8 cellular contexts compared by ENCODE assay signal in the genomic region with DNA sequence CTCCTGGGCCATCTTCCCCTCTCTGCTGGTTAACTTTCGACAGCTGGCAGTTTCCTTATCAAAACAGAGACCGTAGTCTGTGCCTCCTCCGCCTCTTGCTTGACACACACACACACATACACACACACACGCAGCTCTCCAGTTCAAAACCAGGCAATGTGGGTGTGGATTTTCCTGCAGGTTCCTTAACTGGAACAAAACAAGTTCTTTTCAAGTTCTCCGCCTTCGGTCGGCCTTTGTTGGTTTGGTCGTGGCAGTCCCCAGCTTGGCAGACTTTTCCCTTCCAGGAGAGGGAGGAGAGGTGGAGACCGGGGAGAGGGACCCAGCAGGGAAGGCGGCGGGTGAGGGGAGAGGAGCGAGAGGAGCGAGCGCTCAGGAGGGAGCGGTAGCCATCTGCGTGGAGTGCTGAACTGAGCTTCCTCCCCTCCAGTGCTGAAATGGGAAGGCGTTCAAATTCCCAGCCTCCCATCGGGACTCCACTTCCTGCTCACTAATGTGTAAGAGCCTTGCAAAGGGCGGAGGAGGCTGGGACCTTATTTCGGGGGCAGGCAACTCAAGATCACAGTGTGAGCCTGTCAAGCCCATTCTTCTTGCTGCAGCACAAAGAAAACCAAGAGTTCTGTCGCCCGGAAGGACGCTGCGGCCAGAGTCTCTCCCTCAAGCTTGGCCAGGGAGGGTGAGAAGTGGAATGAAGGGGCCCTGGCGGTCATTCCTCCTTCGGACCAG.
A peak's percentile ranks its signal among the peaks of the same experiment; 100 is the strongest.
DNase-seq lines count a peak whose midpoint lies in the region; ATAC-seq, FAIRE-seq and TF ChIP-seq lines count a peak whose summit lies in the region.

No MANE protein-coding gene starts in this region.

- FAIRE-seq in keratinocyte (lab: Jason Lieb, UNC) = no peak
- FAIRE-seq in RCC 7860 (lab: Jason Lieb, UNC) = no peak

- no peaks in the 10 kb centered on the region for H4K20me1 ChIP-seq in keratinocyte (ENCODE audit: control insufficient read depth, extremely low read depth, insufficient read depth, low read length)

- H3K4me3 Mint-ChIP-seq in chondrocyte (ENCODE audit: unreplicated experiment) = peak overlapping the region; percentile 63

- H3K4me3 ChIP-seq in Peyer's patch (peak overlapping the region; percentile 27 to 62 (median 47)), keratinocyte (ENCODE audit: control insufficient read depth in 2 of 3, extremely low read depth in 1 of 3, insufficient read depth in 2 of 3, low read depth in 1 of 3, low read length in 3 of 3) (peak overlapping the region; percentile 48 to 85 (median 71)), skin epidermis (peak overlapping the region; percentile 14 to 55 (median 41))

- no peaks in the 10 kb centered on the region for H3K9me1 ChIP-seq in keratinocyte (ENCODE audit: control insufficient read depth, extremely low read depth, insufficient read depth, low read length)

- H3K36me3 Mint-ChIP-seq in chondrocyte (ENCODE audit: low read depth) = peaks cover 22% of the 10 kb centered on the region

- H3K36me3 ChIP-seq in Peyer's patch (no peaks in the 10 kb centered on the region), keratinocyte (ENCODE audit: control insufficient read depth in 2 of 2, extremely low read depth in 1 of 2, insufficient read depth in 2 of 2, low read length in 2 of 2) (no peaks in the 10 kb centered on the region)

- no peaks in the 10 kb centered on the region for H3K9me3 Mint-ChIP-seq in chondrocyte (ENCODE audit: low read depth)

- peaks cover 0 to 15% (median 0%) of the 10 kb centered on the region in 4 donors for H3K4me1 ChIP-seq in Peyer's patch
- peaks cover 59% of the 10 kb centered on the region for H3K4me1 ChIP-seq in keratinocyte (ENCODE audit: control insufficient read depth, extremely low read depth, insufficient read depth, low read length)

- no peaks in the 10 kb centered on the region for H3K27me3 Mint-ChIP-seq in chondrocyte (ENCODE audit: low read depth)

- TF ChIP-seq CTCF in C4-2B (conservative IDR thresholded peaks at IDR 0.05) (no peak), Peyer's patch (IDR thresholded peaks at IDR 0.05) (no peak), chondrocyte (IDR thresholded peaks at IDR 0.05) (peak; percentile 30), keratinocyte (optimal IDR thresholded peaks at IDR 0.05 in 1 of 3, IDR thresholded peaks at IDR 0.05 in 1 of 3, conservative IDR thresholded peaks at IDR 0.05 in 1 of 3; ENCODE audit: extremely low read depth in 1 of 3, insufficient read depth in 2 of 3, low read length in 3 of 3) (no peak)

- H3K79me2 ChIP-seq in keratinocyte (ENCODE audit: control insufficient read depth, insufficient read depth, low read length) = peaks cover 15% of the 10 kb centered on the region

- H2AFZ ChIP-seq in keratinocyte (ENCODE audit: control insufficient read depth, low read length) = peak overlapping the region; percentile 70

- peak in 2 of 3 donors; percentile 65 to 76 for DNase-seq in Peyer's patch
- no peak for DNase-seq in chondrocyte (ENCODE audit: low spot score)
- no peak for DNase-seq in keratinocyte (ENCODE audit: low read depth, low spot score)
- no peak for DNase-seq in NCI-H526 treated with DMSO at 0.1 percent for 48 hours (lab: John Stamatoyannopoulos, UW)
- no peak for DNase-seq in RCC 7860 (ENCODE audit: low spot score)

- TF ChIP-seq POLR2A in Peyer's patch (IDR thresholded peaks at IDR 0.05) = no peak

- ATAC-seq in GM21825 (IDR thresholded peaks at IDR 0.05; ENCODE audit: unreplicated experiment) = peak; percentile 40

- no peaks in the 10 kb centered on the region for H3K9me3 ChIP-seq in Peyer's patch
- no peaks in the 10 kb centered on the region for H3K9me3 ChIP-seq in keratinocyte (ENCODE audit: control insufficient read depth, low read depth, low read length)

- peak overlapping the region; percentile 99 for H3K4me2 ChIP-seq in keratinocyte (ENCODE audit: control insufficient read depth, extremely low read depth, insufficient read depth, low read depth, low read length)

- dilution Hi-C loops in keratinocyte (cut with MboI; ENCODE audit: extremely low pct_ligation_motif_present, low sequenced_read_pairs) = no loop called here

- peak overlapping the region; percentile 79 for H3K9ac ChIP-seq in keratinocyte (ENCODE audit: control insufficient read depth, extremely low read depth, insufficient read depth, low read length)

- peaks cover 80% of the 10 kb centered on the region for H3K4me1 Mint-ChIP-seq in chondrocyte (ENCODE audit: low read depth)

- H3K27ac Mint-ChIP-seq in chondrocyte (ENCODE audit: unreplicated experiment) = peak overlapping the region; percentile 88

- H3K27me3 ChIP-seq in Peyer's patch (no peaks in the 10 kb centered on the region), keratinocyte (ENCODE audit: control insufficient read depth, extremely low read depth, insufficient read depth, low read length) (no peaks in the 10 kb centered on the region)

- H3K27ac ChIP-seq in C4-2B = peak overlapping the region; percentile 62
- H3K27ac ChIP-seq in Peyer's patch = peak overlapping the region; percentile 25 to 58 (median 52)
- peak overlapping the region; percentile 66 for H3K27ac ChIP-seq in keratinocyte (ENCODE audit: control insufficient read depth, insufficient read depth, low read length)
- peak overlapping the region in 20 of 21 experiments; percentile 29 to 84 (median 70) for H3K27ac ChIP-seq in skin epidermis

Comparison
In these comparisons a context has a peak if more than half of its experiments do, and no peak if none do; other contexts are left out.
1. DNase-seq: peak in Peyer's patch (2 of 3); none in chondrocyte (single experiment), keratinocyte (single experiment), NCI-H526 treated with DMSO at 0.1 percent for 48 hours (single experiment) and RCC 7860 (single experiment).
2. Peak in every context shown above with its lines, with median percentiles within 50 percentile points of each other: H3K27ac ChIP-seq and H3K4me3 ChIP-seq.